ENCODE assay signal across 8 cellular contexts in genomic region chr15:83380682-83381081, GRCh38.
DNase-seq lines count a peak whose midpoint lies in the region; ATAC-seq and TF ChIP-seq lines count a peak whose summit lies in the region.

No MANE protein-coding gene starts in this region.

- no peak for TF ChIP-seq POLR2A in thyroid gland (IDR thresholded peaks at IDR 0.05)

- no peak overlapping the region for H3K27ac Mint-ChIP-seq in GM23338
- no peak overlapping the region for H3K27ac Mint-ChIP-seq in activated naive CD8-positive, alpha-beta T cell treated with anti-CD3 and anti-CD28 coated beads, Interleukin-2, amount 50 U/mL, for 24 hours

- intact Hi-C loops in thyroid gland (cut with DNase I), result no loop called here

- H3K4me3 ChIP-seq in GM23338, result no peak overlapping the region
- H3K4me3 ChIP-seq in LNCaP clone FGC (ENCODE audit: low read depth, low read length), result no peak overlapping the region
- no peak overlapping the region for H3K4me3 ChIP-seq in thyroid gland (replicated peaks in 1 of 3)

- peaks cover 5% of the 10 kb centered on the region; the same call in 2 of the 3 replicates for H3K9me3 Mint-ChIP-seq in GM23338
- H3K9me3 Mint-ChIP-seq in activated naive CD8-positive, alpha-beta T cell treated with anti-CD3 and anti-CD28 coated beads, Interleukin-2, amount 50 U/mL, for 24 hours, result no peaks in the 10 kb centered on the region

- H2AFZ ChIP-seq in GM23338, result no peak overlapping the region

- H3K36me3 ChIP-seq in GM23338 (ENCODE audit: insufficient read depth) (no peaks in the 10 kb centered on the region), thyroid gland (no peaks in the 10 kb centered on the region)

- H4K20me1 ChIP-seq in GM23338 (replicated peaks; ENCODE audit: insufficient read depth), result no peaks in the 10 kb centered on the region

- peaks cover 3% of the 10 kb centered on the region; the same call in 1 of the 3 replicates for H3K36me3 Mint-ChIP-seq in GM23338 (ENCODE audit: low read depth)
- H3K36me3 Mint-ChIP-seq in activated naive CD8-positive, alpha-beta T cell treated with anti-CD3 and anti-CD28 coated beads, Interleukin-2, amount 50 U/mL, for 24 hours (ENCODE audit: low read depth), result no peaks in the 10 kb centered on the region

- H3F3A ChIP-seq in GM23338 (replicated peaks; ENCODE audit: low read depth), result no peaks in the 10 kb centered on the region

- H3K27ac ChIP-seq in GM23338 (ENCODE audit: low read depth) (no peak overlapping the region), thyroid gland (no peak overlapping the region)

- peaks cover 21% of the 10 kb centered on the region; the same call in 1 of the 2 replicates for H3K4me1 ChIP-seq in GM23338 (ENCODE audit: insufficient read depth)
- H3K4me1 ChIP-seq in thyroid gland, result peaks cover 3 to 9% of the 10 kb centered on the region in 2 donors

- WGBS in thyroid gland, 2 donors, result 37 to 49% methylated on average over 4 of the region's 4 CpGs

- no peaks in the 10 kb centered on the region for H3K9me2 ChIP-seq in GM23338 (ENCODE audit: insufficient read depth)

- DNase-seq in SIG-M5 treated with dmso at 0.1 percent for 504 hours (lab: John Stamatoyannopoulos, UW; ENCODE audit: unreplicated experiment) (peak; percentile 9), SIG-M5 (lab: John Stamatoyannopoulos, UW) (no peak), GM23338 (ENCODE audit: low spot score) (peak; percentile 34), LNCaP clone FGC (ENCODE audit: low read depth) (peak; percentile 8), inferior parietal cortex (ENCODE audit: extremely low spot score) (peak; percentile 46), thyroid gland (peak; percentile 34 to 45), cerebellar nuclear complex (lab: John Stamatoyannopoulos, UW) (no peak)
- peak; percentile 23 for DNase-seq in activated naive CD8-positive, alpha-beta T cell treated with anti-CD3 and anti-CD28 coated beads, Interleukin-2, amount 50 U/mL, for 24 hours

- peaks cover 20% of the 10 kb centered on the region; the same call in 2 of the 3 replicates for H3K4me1 Mint-ChIP-seq in GM23338
- no peaks in the 10 kb centered on the region for H3K4me1 Mint-ChIP-seq in activated naive CD8-positive, alpha-beta T cell treated with anti-CD3 and anti-CD28 coated beads, Interleukin-2, amount 50 U/mL, for 24 hours

- H3K9me3 ChIP-seq in thyroid gland, result no peaks in the 10 kb centered on the region

- H3K27me3 ChIP-seq in GM23338 (ENCODE audit: insufficient read depth) (peaks cover 34% of the 10 kb centered on the region), thyroid gland (peaks cover 5% of the 10 kb centered on the region)

- TF ChIP-seq CTCF in GM23338 (conservative IDR thresholded peaks at IDR 0.05; ENCODE audit: low read depth in 2 of 2), result peak in 1 of 2 experiments; percentile 82; a peak in 3 of 4 replicates
- TF ChIP-seq CTCF in LNCaP clone FGC (IDR thresholded peaks at IDR 0.05; ENCODE audit: control insufficient read depth, extremely low read depth, insufficient read depth), result peak; percentile 89
- TF ChIP-seq CTCF in thyroid gland (IDR thresholded peaks at IDR 0.05), result peak in 2 of 6 experiments; percentile 14 to 18

- no peak overlapping the region for H3K4me3 Mint-ChIP-seq in GM23338
- H3K4me3 Mint-ChIP-seq in activated naive CD8-positive, alpha-beta T cell treated with anti-CD3 and anti-CD28 coated beads, Interleukin-2, amount 50 U/mL, for 24 hours, result no peak overlapping the region

- no peaks in the 10 kb centered on the region for H3K79me2 ChIP-seq in GM23338 (replicated peaks; ENCODE audit: insufficient read depth)

- H3K4me2 ChIP-seq in GM23338, result 0 out of 2 replicates have a peak overlapping the region, but pooled peaks have one; percentile 75

- no peak for ATAC-seq in GM23338
- ATAC-seq in activated naive CD8-positive, alpha-beta T cell treated with anti-CD3 and anti-CD28 coated beads, Interleukin-2, amount 50 U/mL, for 24 hours, result peak; percentile 61

- H3K27me3 Mint-ChIP-seq in GM23338 (ENCODE audit: insufficient read depth, low read depth, poor library complexity), result peaks cover 5% of the 10 kb centered on the region
- H3K27me3 Mint-ChIP-seq in activated naive CD8-positive, alpha-beta T cell treated with anti-CD3 and anti-CD28 coated beads, Interleukin-2, amount 50 U/mL, for 24 hours, result peaks cover 46% of the 10 kb centered on the region

TF ChIP-seq in GM23338, 12 proteins besides CTCF, POLR2A, EP300 and RAD21 (continues in another document):
- no peak for TF ChIP-seq NANOG (IDR thresholded peaks at IDR 0.05; ENCODE audit: borderline replicate concordance)
- TF ChIP-seq REST (IDR thresholded peaks at IDR 0.05; ENCODE audit: unreplicated experiment), result no peak
- no peak for TF ChIP-seq CREB1 (CRISPR knock-in tag; IDR thresholded peaks at IDR 0.05; ENCODE audit: low read depth)
- TF ChIP-seq EZH2 (IDR thresholded peaks at IDR 0.05; ENCODE audit: low read depth, unreplicated experiment), result no peak
- no peak for TF ChIP-seq ZNF331 (CRISPR knock-in tag; IDR thresholded peaks at IDR 0.05; ENCODE audit: low read depth)

Comparison
In these comparisons a context has a peak if more than half of its experiments do, and no peak if none do; other contexts are left out.
1. DNase-seq: peak in SIG-M5 treated with dmso at 0.1 percent for 504 hours (single experiment), GM23338 (single experiment), LNCaP clone FGC (single experiment), activated naive CD8-positive, alpha-beta T cell treated with anti-CD3 and anti-CD28 coated beads, Interleukin-2, amount 50 U/mL, for 24 hours (single experiment), inferior parietal cortex (single experiment) and thyroid gland (2 of 2); none in SIG-M5 (single experiment) and cerebellar nuclear complex (0 of 2).